In genomic region chr2:182553483-182553882, GRCh38 we compare ENCODE assay signal across 9 cellular contexts.
DNase-seq lines count a peak whose midpoint lies in the region; ATAC-seq, FAIRE-seq and TF ChIP-seq lines count a peak whose summit lies in the region.
"Had no signal": no experiment of that assay in that cellular context is flagged by ENCODE, and none has a peak within 500 bp of the region (broad histone marks: within the 10 kb centered on the region; RNA-seq: fewer than 3 reads in every experiment).

No MANE protein-coding gene starts in this region.

- ATAC-seq in GM19455 (IDR thresholded peaks at IDR 0.05; ENCODE audit: unreplicated experiment) = peak; percentile 97
- peak; percentile 100 for ATAC-seq in HG02970 (IDR thresholded peaks at IDR 0.05; ENCODE audit: low FRiP score, unreplicated experiment)

- DNase-seq in GM12891 (ENCODE audit: insufficient read length, low spot score) (peak; percentile 6), MV-4-11 (lab: John Stamatoyannopoulos, UW) (peak; percentile 75), AML-193 (lab: John Stamatoyannopoulos, UW) (no peak), ureter (ENCODE audit: low spot score) (no peak), urothelium cell line (ENCODE audit: low spot score) (no peak)
- DNase-seq in activated CD8-positive, alpha-beta memory T cell treated with anti-CD3 and anti-CD28 coated beads, Interleukin-2, amount 50 U/mL, for 48 hours = no peak
- DNase-seq: GDM1 had no signal

- FAIRE-seq in GM12891 (lab: Jason Lieb, UNC) = peak; percentile 76
- FAIRE-seq in urothelium cell line (lab: Jason Lieb, UNC) = no peak

- no peak for TF ChIP-seq POLR2A in GM12891 (IDR thresholded peaks at IDR 0.05; ENCODE audit: low read depth, low read length)

TF ChIP-seq in GM12891, 5 proteins besides CTCF, POLR2A, EP300 and RAD21:
- TF ChIP-seq TAF1 (IDR thresholded peaks at IDR 0.05; ENCODE audit: low read depth, low read length) (no peak), SPI1 (IDR thresholded peaks at IDR 0.05; ENCODE audit: low read depth, low read length) (peak; percentile 71), POLR2AphosphoS5 (IDR thresholded peaks at IDR 0.05; ENCODE audit: low read depth, low read length) (no peak)

Comparison
In these comparisons a context has a peak if more than half of its experiments do, and no peak if none do; other contexts are left out.
1. DNase-seq: peak in GM12891 (single experiment) and MV-4-11 (single experiment); none in AML-193 (0 of 2), ureter (single experiment), urothelium cell line (single experiment) and activated CD8-positive, alpha-beta memory T cell treated with anti-CD3 and anti-CD28 coated beads, Interleukin-2, amount 50 U/mL, for 48 hours (single experiment).